Comparison of ENCODE assay signal across 23 cellular contexts in the genomic region with DNA sequence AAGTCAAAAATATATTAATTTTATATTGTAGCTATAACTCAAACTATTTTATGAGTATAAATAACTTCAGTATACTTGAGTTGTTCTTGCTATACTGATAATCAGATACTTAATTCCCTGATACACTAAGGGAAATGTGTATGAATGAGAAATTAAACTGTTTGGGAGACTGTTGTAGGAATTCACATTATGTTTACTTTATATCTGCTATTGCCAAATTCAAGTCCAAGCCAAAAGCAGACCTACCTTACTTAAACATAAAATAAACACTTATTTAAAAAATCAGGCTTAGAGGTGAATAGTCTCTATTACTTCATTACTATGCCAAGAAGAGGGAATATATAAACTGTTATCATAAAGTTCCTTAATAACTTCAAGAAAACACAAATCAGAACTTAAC. TPM values are rescaled to one million over a fixed set of nuclear protein-coding genes. Genes with fewer than 3 reads are reported as not detected.
DNase-seq lines count a peak whose midpoint lies in the region; ATAC-seq and TF ChIP-seq lines count a peak whose summit lies in the region.
"Had no signal": no experiment of that assay in that cellular context is flagged by ENCODE, and none has a peak within 500 bp of the region (broad histone marks: within the 10 kb centered on the region; RNA-seq: fewer than 3 reads in every experiment).

No MANE protein-coding gene starts in this region.

- H3K4me3 ChIP-seq in adipocyte (ENCODE audit: low read length) (peak overlapping the region; percentile 45), mesenchymal stem cell (ENCODE audit: insufficient read depth in 1 of 2, low read depth in 1 of 2, low read length in 2 of 2) (no peak overlapping the region)
- no peak overlapping the region for H3K4me3 ChIP-seq in CD8-positive, alpha-beta T cell (ENCODE audit: low read depth, low read length)
- H3K4me3 ChIP-seq: BLaER1, K562 had no signal

- no peak overlapping the region for H2BK12ac ChIP-seq in mesenchymal stem cell (ENCODE audit: low read length in 2 of 2)

- no peak overlapping the region for H2BK5ac ChIP-seq in mesenchymal stem cell (ENCODE audit: low read depth, low read length, poor library complexity, severe bottlenecking)

- H3K79me1 ChIP-seq in mesenchymal stem cell (replicated peaks; ENCODE audit: low read length, poor library complexity, severe bottlenecking), result peaks cover 9% of the 10 kb centered on the region

- H3K27me3 ChIP-seq in adipocyte (replicated peaks; ENCODE audit: control insufficient read depth, insufficient read depth, low read length) (no peaks in the 10 kb centered on the region), mesenchymal stem cell (ENCODE audit: control insufficient read depth in 1 of 2, insufficient read depth in 1 of 2, low read length in 2 of 2) (no peaks in the 10 kb centered on the region)
- H3K27me3 ChIP-seq in CD8-positive, alpha-beta T cell (ENCODE audit: insufficient read depth, low read length), result no peaks in the 10 kb centered on the region
- H3K27me3 ChIP-seq: BLaER1 had no signal

- no peak overlapping the region for H2BK15ac ChIP-seq in mesenchymal stem cell (ENCODE audit: low read depth, poor library complexity, severe bottlenecking)

- H4K8ac ChIP-seq in mesenchymal stem cell (ENCODE audit: low read length), result no peak overlapping the region

- peaks cover 9% of the 10 kb centered on the region for H3K36me3 Mint-ChIP-seq in natural killer cell
- peaks cover 26% of the 10 kb centered on the region for H3K36me3 Mint-ChIP-seq in natural killer cell treated with Interleukin-12 subunit alpha and Interleukin-12 subunit beta and Interleukin-15 and Interleukin-18, amount 100 ng/mL, for 72 hours
- H3K36me3 Mint-ChIP-seq in CD8-positive, alpha-beta T cell, result peaks cover 31% of the 10 kb centered on the region

- no peak overlapping the region for H2AFZ ChIP-seq in mesenchymal stem cell (ENCODE audit: low read depth, low read length)

- H3K27ac Mint-ChIP-seq in natural killer cell, result no peak overlapping the region
- H3K27ac Mint-ChIP-seq in natural killer cell treated with Interleukin-12 subunit alpha and Interleukin-12 subunit beta and Interleukin-15 and Interleukin-18, amount 100 ng/mL, for 72 hours, result no peak overlapping the region
- H3K27ac Mint-ChIP-seq in CD8-positive, alpha-beta T cell, result no peak overlapping the region

- intact Hi-C loops in natural killer cell (cut with micrococcal nuclease), result no loop called here
- intact Hi-C loops in CD8-positive, alpha-beta T cell (cut with DNase I, micrococcal nuclease), result no loop called here

- POLR2A ChIA-PET in CD8-positive, alpha-beta T cell (lab: Charles Lee), result no interaction called here

- peaks cover 4 to 7% of the 10 kb centered on the region in 2 donors for H3K9me3 Mint-ChIP-seq in natural killer cell
- peaks cover 12% of the 10 kb centered on the region for H3K9me3 Mint-ChIP-seq in natural killer cell treated with Interleukin-12 subunit alpha and Interleukin-12 subunit beta and Interleukin-15 and Interleukin-18, amount 100 ng/mL, for 72 hours
- peaks cover 14% of the 10 kb centered on the region for H3K9me3 Mint-ChIP-seq in CD8-positive, alpha-beta T cell

- peaks cover 78 to 86% of the 10 kb centered on the region in 2 donors for H3K4me1 Mint-ChIP-seq in natural killer cell
- peaks cover 54 to 74% of the 10 kb centered on the region in 2 donors for H3K4me1 Mint-ChIP-seq in natural killer cell treated with Interleukin-12 subunit alpha and Interleukin-12 subunit beta and Interleukin-15 and Interleukin-18, amount 100 ng/mL, for 72 hours (ENCODE audit: low read depth in 2 of 2)
- H3K4me1 Mint-ChIP-seq in CD8-positive, alpha-beta T cell (ENCODE audit: low read depth), result peaks cover 83% of the 10 kb centered on the region

- H3K9me3 ChIP-seq in adipocyte (ENCODE audit: control insufficient read depth, low read length), result peaks cover under 1% of the 10 kb centered on the region
- peaks cover 6% of the 10 kb centered on the region for H3K9me3 ChIP-seq in mesenchymal stem cell (ENCODE audit: control insufficient read depth, low read length)
- H3K9me3 ChIP-seq in CD8-positive, alpha-beta T cell (ENCODE audit: low read length), result peaks cover 4% of the 10 kb centered on the region

- H2AK5ac ChIP-seq in mesenchymal stem cell (ENCODE audit: low read length, severe bottlenecking), result no peak overlapping the region

- H3K4me1 ChIP-seq in adipocyte (ENCODE audit: control insufficient read depth, insufficient read depth, low read length), result peaks cover 57% of the 10 kb centered on the region
- no peaks in the 10 kb centered on the region for H3K4me1 ChIP-seq in mesenchymal stem cell (ENCODE audit: control insufficient read depth, insufficient read depth, low read depth, low read length)
- H3K4me1 ChIP-seq in CD8-positive, alpha-beta T cell (ENCODE audit: insufficient read depth, low read length), result peaks cover 47% of the 10 kb centered on the region
- H3K4me1 ChIP-seq: Caco-2 had no signal

- H4K91ac ChIP-seq in mesenchymal stem cell (ENCODE audit: low read length), result no peak overlapping the region

- H3K9ac ChIP-seq in adipocyte (ENCODE audit: low read length), result peak overlapping the region; percentile 52
- H3K9ac ChIP-seq in mesenchymal stem cell (ENCODE audit: low read length), result peak overlapping the region; percentile 37
- H3K9ac ChIP-seq: BLaER1 had no signal

- H3K4me2 ChIP-seq in mesenchymal stem cell (ENCODE audit: low read length, poor library complexity, severe bottlenecking), result no peak overlapping the region
- H3K4me2 ChIP-seq: BLaER1 had no signal

- H3K4me3 Mint-ChIP-seq in natural killer cell, result peak overlapping the region; percentile 5
- no peak overlapping the region for H3K4me3 Mint-ChIP-seq in natural killer cell treated with Interleukin-12 subunit alpha and Interleukin-12 subunit beta and Interleukin-15 and Interleukin-18, amount 100 ng/mL, for 72 hours
- H3K4me3 Mint-ChIP-seq in CD8-positive, alpha-beta T cell, result no peak overlapping the region

- H3K23ac ChIP-seq in mesenchymal stem cell (ENCODE audit: low read length in 2 of 2), result no peak overlapping the region

- TF ChIP-seq CTCF in natural killer cell (IDR thresholded peaks at IDR 0.05), result no peak
- no peak for TF ChIP-seq CTCF in CD8-positive, alpha-beta T cell (IDR thresholded peaks at IDR 0.05)

- no peak overlapping the region for H2BK120ac ChIP-seq in mesenchymal stem cell (ENCODE audit: low read depth, low read length)

- no peaks in the 10 kb centered on the region for H3K27me3 Mint-ChIP-seq in natural killer cell (ENCODE audit: low read depth in 2 of 2)
- H3K27me3 Mint-ChIP-seq in natural killer cell treated with Interleukin-12 subunit alpha and Interleukin-12 subunit beta and Interleukin-15 and Interleukin-18, amount 100 ng/mL, for 72 hours, result no peaks in the 10 kb centered on the region
- no peaks in the 10 kb centered on the region for H3K27me3 Mint-ChIP-seq in CD8-positive, alpha-beta T cell (ENCODE audit: low read depth)
- H3K27me3 Mint-ChIP-seq: CD4-positive, alpha-beta memory T cell had no signal

- H3K18ac ChIP-seq in mesenchymal stem cell (ENCODE audit: low read depth in 1 of 2, low read length in 2 of 2), result no peak overlapping the region

- no peak overlapping the region for H3K27ac ChIP-seq in mesenchymal stem cell (ENCODE audit: low read length, poor library complexity, severe bottlenecking)
- no peak overlapping the region for H3K27ac ChIP-seq in CD8-positive, alpha-beta T cell (ENCODE audit: low read depth, low read length)
- H3K27ac ChIP-seq: BLaER1, RWPE1 had no signal

- H3K36me3 ChIP-seq in adipocyte (ENCODE audit: control insufficient read depth, insufficient read depth, low read length, severe bottlenecking) (peaks cover 18% of the 10 kb centered on the region), mesenchymal stem cell (ENCODE audit: control insufficient read depth in 1 of 2, insufficient read depth in 2 of 2, low read depth in 1 of 2, low read length in 2 of 2) (peaks cover 0 to 23% of the 10 kb centered on the region in 2 experiments)
- no peaks in the 10 kb centered on the region for H3K36me3 ChIP-seq in CD8-positive, alpha-beta T cell (ENCODE audit: insufficient read depth, low read length)

- ATAC-seq in natural killer cell, result no peak
- no peak for ATAC-seq in natural killer cell treated with Interleukin-12 subunit alpha and Interleukin-12 subunit beta and Interleukin-15 and Interleukin-18, amount 100 ng/mL, for 72 hours
- ATAC-seq in CD8-positive, alpha-beta T cell, result no peak
- ATAC-seq: K562, Panc1 had no signal

- DNase-seq in natural killer cell (no peak), adipocyte (ENCODE audit: low read depth) (no peak), mesenchymal stem cell (no peak), DMS53 (lab: John Stamatoyannopoulos, UW) (no peak)
- DNase-seq in natural killer cell treated with Interleukin-12 subunit alpha and Interleukin-12 subunit beta and Interleukin-15 and Interleukin-18, amount 100 ng/mL, for 72 hours (ENCODE audit: low spot score), result no peak
- DNase-seq in activated CD8-positive, alpha-beta memory T cell treated with anti-CD3 and anti-CD28 coated beads for 24 hours, result no peak
- no peak for DNase-seq in CD8-positive, alpha-beta T cell
- DNase-seq in activated CD4-positive, alpha-beta T cell treated with anti-CD3 and anti-CD28 coated beads, Interleukin-2, amount 50 U/mL, for 48 hours, result no peak
- DNase-seq: 8988T; Caco-2; CD4-positive, alpha-beta memory T cell; DMS79; GF-D8; H7; MM.1S; NCI-H2029; NCI-H526 treated with DMSO at 0.1 percent for 48 hours; SHP77 had no signal

- CTCF ChIA-PET in CD8-positive, alpha-beta T cell (lab: Charles Lee), result interaction anchor here (1.0 to 1.5 kb wide), 2 partner anchors 13 to 30 kb away, joined by 3 to 4 read pairs; a partner anchor contains a TSS

- no peak overlapping the region for H3K4ac ChIP-seq in mesenchymal stem cell (ENCODE audit: low read depth in 1 of 2, low read length in 2 of 2)

- H3K14ac ChIP-seq in mesenchymal stem cell (ENCODE audit: low read length in 2 of 2), result no peak overlapping the region

RNA-seq across cellular contexts. Expression of a gene that starts 13.2 kb away (rescaled TPM):
- total RNA-seq in natural killer cell, result 100 to 1,000 TPM; 147 to 168 (median 165) TPM
- total RNA-seq in natural killer cell treated with Interleukin-12 subunit alpha and Interleukin-12 subunit beta and Interleukin-15 and Interleukin-18, amount 100 ng/mL, for 72 hours, result 100 to 1,000 TPM; 166 to 182 TPM
- 24.7 TPM for polyA plus RNA-seq in mesenchymal stem cell (2013, experiment 1 of 2)
- polyA plus RNA-seq in mesenchymal stem cell (2013, experiment 2 of 2), result 24.3 TPM
- 100 to 1,000 TPM; 179 to 181 TPM for total RNA-seq in CD8-positive, alpha-beta T cell
- total RNA-seq: HT-29 had no signal
